ENCODE assay signal across 11 cellular contexts in the genomic region with DNA sequence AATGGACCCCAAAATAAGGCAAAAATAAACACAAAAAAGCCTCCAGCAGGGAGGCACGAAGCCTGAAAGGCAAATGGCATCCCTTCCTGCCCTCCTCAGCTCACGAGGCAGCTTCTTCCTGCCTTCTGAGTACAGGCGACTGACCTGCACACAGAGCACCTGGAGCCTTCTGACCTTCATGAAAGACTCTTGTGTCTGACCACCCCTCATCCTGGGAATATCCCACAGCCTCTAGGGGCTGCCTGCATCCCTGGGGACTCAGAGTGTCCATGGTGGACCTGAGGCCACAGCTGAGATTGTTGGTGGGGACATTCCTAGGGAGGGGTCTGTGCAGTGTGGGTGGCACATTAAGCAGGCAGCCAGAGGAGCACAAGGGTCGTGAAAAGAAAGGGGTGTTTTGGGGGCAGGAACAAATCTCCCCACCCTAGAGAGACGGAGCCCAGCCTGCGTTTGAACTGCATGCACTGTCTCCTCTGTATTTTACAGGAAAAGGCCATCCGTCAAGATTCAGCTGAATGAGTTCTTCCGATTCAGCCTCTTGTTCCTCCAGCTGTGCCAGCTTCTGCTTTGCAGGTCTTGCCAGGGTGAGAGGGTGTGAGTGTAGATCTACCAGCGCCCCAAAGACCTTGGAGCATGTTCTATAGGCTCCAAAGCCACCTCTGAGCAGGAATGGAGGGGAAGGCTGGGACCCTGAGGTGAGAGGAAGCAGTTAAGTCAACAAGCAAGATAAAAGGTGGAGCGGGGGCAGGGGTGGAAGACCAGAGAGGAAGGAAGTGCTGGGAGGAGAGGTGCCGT.
DNase-seq lines count a peak whose midpoint lies in the region; ATAC-seq, FAIRE-seq and TF ChIP-seq lines count a peak whose summit lies in the region.
"Had no signal": no experiment of that assay in that cellular context is flagged by ENCODE, and none has a peak within 500 bp of the region (broad histone marks: within the 10 kb centered on the region; RNA-seq: fewer than 3 reads in every experiment).

No MANE protein-coding gene starts in this region.

- no peak for FAIRE-seq in GM12878 (lab: Jason Lieb, UNC)

- no peak overlapping the region for H2AFZ ChIP-seq in mammary epithelial cell (ENCODE audit: low read depth, low read length)
- H2AFZ ChIP-seq in GM12878 (ENCODE audit: control insufficient read depth, low read depth, low read length): peak overlapping the region; percentile 68
- H2AFZ ChIP-seq in mesenchymal stem cell (ENCODE audit: low read depth, low read length): no peak overlapping the region

- in situ Hi-C loops in mammary epithelial cell (cut with MboI; ENCODE audit: low sequenced_read_pairs in 2 of 2): no loop called here
- in situ Hi-C loops in GM12878 (cut with MboI): no loop called here

- H2BK12ac ChIP-seq in mesenchymal stem cell (ENCODE audit: low read length in 2 of 2): peak overlapping the region in 1 of 2 experiments; percentile 86

- no peaks in the 10 kb centered on the region for H3K27me3 Mint-ChIP-seq in MCF 10A (ENCODE audit: insufficient read depth, unreplicated experiment)

- H3K9me3 ChIP-seq in mammary epithelial cell (replicated peaks; ENCODE audit: insufficient read depth, low read length) (no peaks in the 10 kb centered on the region), GM12878 (replicated peaks; ENCODE audit: control insufficient read depth, insufficient read depth, low read length) (no peaks in the 10 kb centered on the region), mesenchymal stem cell (ENCODE audit: control insufficient read depth, low read length) (no peaks in the 10 kb centered on the region)

- no peaks in the 10 kb centered on the region for H3K36me3 Mint-ChIP-seq in MCF 10A (ENCODE audit: insufficient read depth, unreplicated experiment)
- H3K36me3 Mint-ChIP-seq: immature natural killer cell had no signal

- H4K8ac ChIP-seq in mesenchymal stem cell (ENCODE audit: low read length): no peak overlapping the region

- H3K9ac ChIP-seq in mammary epithelial cell (ENCODE audit: insufficient read depth, low read length) (no peak overlapping the region), GM12878 (ENCODE audit: control insufficient read depth, insufficient read depth, low read length) (no peak overlapping the region), mesenchymal stem cell (ENCODE audit: low read length) (no peak overlapping the region)

- peak overlapping the region in 1 of 2 experiments; percentile 90 for H3K4ac ChIP-seq in mesenchymal stem cell (ENCODE audit: low read depth in 1 of 2, low read length in 2 of 2)

- H4K20me1 ChIP-seq in mammary epithelial cell (ENCODE audit: insufficient read depth, low read length) (no peaks in the 10 kb centered on the region), GM12878 (ENCODE audit: control insufficient read depth, insufficient read depth) (no peaks in the 10 kb centered on the region)

- H3K79me1 ChIP-seq in mesenchymal stem cell (replicated peaks; ENCODE audit: low read length, poor library complexity, severe bottlenecking): no peaks in the 10 kb centered on the region

- no peaks in the 10 kb centered on the region for H3K9me3 Mint-ChIP-seq in MCF 10A (ENCODE audit: unreplicated experiment)
- H3K9me3 Mint-ChIP-seq: immature natural killer cell had no signal

- dilution Hi-C loops in mammary epithelial cell (cut with HindIII; ENCODE audit: low sequenced_read_pairs): loop anchor here (5.0 kb wide), 1 partner anchor 48 kb away; no protein-coding TSS in a partner anchor

- no peak overlapping the region for H2AK5ac ChIP-seq in mesenchymal stem cell (ENCODE audit: low read length, severe bottlenecking)

- H3K27ac Mint-ChIP-seq in MCF 10A (ENCODE audit: low read depth, unreplicated experiment): peak overlapping the region; percentile 65
- H3K27ac Mint-ChIP-seq: immature natural killer cell had no signal

- no peak for DNase-seq in MCF 10A (ENCODE audit: unreplicated experiment)
- DNase-seq in mammary epithelial cell: no peak
- no peak for DNase-seq in GM12878 (ENCODE audit: low read depth, low spot score)
- no peak for DNase-seq in mesenchymal stem cell
- DNase-seq in stimulated activated CD4-positive, alpha-beta T cell treated with anti-CD3 and anti-CD28 coated beads, Interleukin-15, amount 100 ng/mL, for 24 hours: no peak
- DNase-seq: immature natural killer cell, NCI-H226 had no signal

- ATAC-seq in GM12878: no peak
- no peak for ATAC-seq in HG03457 (IDR thresholded peaks at IDR 0.05; ENCODE audit: unreplicated experiment)
- ATAC-seq in GM19455 (IDR thresholded peaks at IDR 0.05; ENCODE audit: unreplicated experiment): no peak
- no peak for ATAC-seq in GM18907 (IDR thresholded peaks at IDR 0.05; ENCODE audit: unreplicated experiment)

- no peak overlapping the region for H3K4me2 ChIP-seq in mammary epithelial cell (ENCODE audit: insufficient read depth, low read depth, low read length)
- no peak overlapping the region for H3K4me2 ChIP-seq in GM12878 (ENCODE audit: control insufficient read depth, insufficient read depth)
- H3K4me2 ChIP-seq in mesenchymal stem cell (ENCODE audit: low read length, poor library complexity, severe bottlenecking): no peak overlapping the region

- H3K23ac ChIP-seq in mesenchymal stem cell (ENCODE audit: low read length in 2 of 2): no peak overlapping the region

- H3K27me3 ChIP-seq in mammary epithelial cell (ENCODE audit: insufficient read depth, low read length): no peaks in the 10 kb centered on the region
- H3K27me3 ChIP-seq in GM12878 (replicated peaks in 1 of 2; ENCODE audit: control insufficient read depth in 2 of 2, insufficient read depth in 2 of 2, low read length in 1 of 2): no peaks in the 10 kb centered on the region
- peaks cover 0 to 4% of the 10 kb centered on the region in 2 experiments for H3K27me3 ChIP-seq in mesenchymal stem cell (ENCODE audit: control insufficient read depth in 1 of 2, insufficient read depth in 1 of 2, low read length in 2 of 2)
- H3K27me3 ChIP-seq: cardiac muscle cell had no signal

- no TSS peak for BruUV-seq in MCF 10A (replicated peaks; lab: Mats Ljungman, UMichigan)
- no TSS peak for BruUV-seq in mammary epithelial cell (replicated peaks; lab: Mats Ljungman, UMichigan)
- BruUV-seq in GM12878 (replicated peaks; lab: Mats Ljungman, UMichigan): no TSS peak

- intact Hi-C loops in MCF 10A (cut with micrococcal nuclease) (no loop called here), mammary epithelial cell (cut with micrococcal nuclease) (no loop called here), GM12878 (cut with micrococcal nuclease; ENCODE audit: unreplicated experiment) (no loop called here)

- no peak overlapping the region for H3K14ac ChIP-seq in mesenchymal stem cell (ENCODE audit: low read length in 2 of 2)

- H3K36me3 ChIP-seq in mammary epithelial cell (ENCODE audit: insufficient read depth, low read length) (no peaks in the 10 kb centered on the region), GM12878 (ENCODE audit: control insufficient read depth in 2 of 2, insufficient read depth in 2 of 2, low read length in 1 of 2) (no peaks in the 10 kb centered on the region), mesenchymal stem cell (ENCODE audit: control insufficient read depth in 1 of 2, insufficient read depth in 2 of 2, low read depth in 1 of 2, low read length in 2 of 2) (no peaks in the 10 kb centered on the region)
- H3K36me3 ChIP-seq: cardiac muscle cell had no signal

- RAD21 ChIA-PET in GM12878 (lab: Charles Lee; ENCODE audit: unreplicated experiment): interaction anchor here (1.3 kb wide), 1 partner anchor 8 kb away, joined by 4 read pairs; no protein-coding TSS in a partner anchor

- SMC1A ChIA-PET in GM12878 (lab: Charles Lee; ENCODE audit: uncharacterized antibody, unreplicated experiment): interaction anchor here (0.7 to 1.6 kb wide), 3 partner anchors 8 to 226 kb away, joined by 3 to 4 read pairs (median 3); no protein-coding TSS in a partner anchor

- H3K18ac ChIP-seq in mesenchymal stem cell (ENCODE audit: low read depth in 1 of 2, low read length in 2 of 2): peak overlapping the region in 1 of 2 experiments; percentile 90

- TF ChIP-seq EP300 in GM12878 (IDR thresholded peaks at IDR 0.05; ENCODE audit: borderline replicate concordance in 1 of 2, control insufficient read depth in 1 of 2, low read depth in 2 of 2, low read length in 2 of 2): no peak

- POLR2A ChIA-PET in MCF 10A (lab: Yijun Ruan, JAX): interaction anchor here (1.0 to 2.1 kb wide), 3 partner anchors 8 to 80 kb away, joined by 3 to 15 read pairs (median 3); no protein-coding TSS in a partner anchor
- POLR2A ChIA-PET in GM12878 (lab: Charles Lee): no interaction called here

- no peak for TF ChIP-seq POLR2A in GM12878 (IDR thresholded peaks at IDR 0.05; ENCODE audit: low read depth, low read length)

- WGBS in mammary epithelial cell (ENCODE audit: low coverage, missing lambda C conversion rate): 93% methylated on average over 8 of the region's 11 CpGs
- 40% methylated on average over 11 of the region's 11 CpGs for WGBS in GM12878 (ENCODE audit: insufficient coverage, insufficient replicate concordance, low lambda C conversion rate, missing lambda C conversion rate)
- WGBS in mesenchymal stem cell: 74% methylated on average over 11 of the region's 11 CpGs

- CTCF ChIA-PET in MCF 10A (lab: Yijun Ruan, JAX) (interaction anchor here (0.6 to 1.2 kb wide), 4 partner anchors 22 to 1042 kb away, joined by 3 to 4 read pairs (median 3); no protein-coding TSS in a partner anchor), mammary epithelial cell (lab: Charles Lee; ENCODE audit: low non-redundant PET) (no interaction called here), GM12878 (lab: Yijun Ruan, JAX) (interaction anchor here (0.7 to 1.4 kb wide), 2 partner anchors 9 to 19 kb away, joined by 3 read pairs; no protein-coding TSS in a partner anchor)

- H2BK120ac ChIP-seq in mesenchymal stem cell (ENCODE audit: low read depth, low read length): no peak overlapping the region

- H2BK15ac ChIP-seq in mesenchymal stem cell (ENCODE audit: low read depth, poor library complexity, severe bottlenecking): peak overlapping the region; percentile 12

- peaks cover 17% of the 10 kb centered on the region for H3K4me1 Mint-ChIP-seq in MCF 10A (ENCODE audit: insufficient read depth, unreplicated experiment)

- H3K79me2 ChIP-seq in mammary epithelial cell (ENCODE audit: insufficient read depth, low read length) (no peaks in the 10 kb centered on the region), GM12878 (ENCODE audit: control insufficient read depth, insufficient read depth, low read length) (no peaks in the 10 kb centered on the region)

- H3K4me3 Mint-ChIP-seq in MCF 10A (ENCODE audit: unreplicated experiment): peak overlapping the region; percentile 38

- H3K27ac ChIP-seq in mammary epithelial cell (ENCODE audit: insufficient read depth, low read depth, low read length): no peak overlapping the region
- H3K27ac ChIP-seq in GM12878 (ENCODE audit: control insufficient read depth, insufficient read depth): no peak overlapping the region
- no peak overlapping the region for H3K27ac ChIP-seq in mesenchymal stem cell (ENCODE audit: low read length, poor library complexity, severe bottlenecking)
- H3K27ac ChIP-seq: cardiac muscle cell had no signal

- H3K4me3 ChIP-seq in mammary epithelial cell (replicated peaks in 1 of 3; ENCODE audit: insufficient read depth in 1 of 3, low read depth in 2 of 3, low read length in 3 of 3): no peak overlapping the region
- H3K4me3 ChIP-seq in GM12878: no peak overlapping the region
- peak overlapping the region in 1 of 2 experiments; percentile 68 for H3K4me3 ChIP-seq in mesenchymal stem cell (ENCODE audit: insufficient read depth in 1 of 2, low read depth in 1 of 2, low read length in 2 of 2)
- H3K4me3 ChIP-seq: cardiac muscle cell had no signal

- H3K4me1 ChIP-seq in mammary epithelial cell (ENCODE audit: insufficient read depth, low read length) (peaks cover 14% of the 10 kb centered on the region), GM12878 (ENCODE audit: control insufficient read depth, insufficient read depth, low read length) (peaks cover 6% of the 10 kb centered on the region; the same call in 1 of the 2 replicates), mesenchymal stem cell (ENCODE audit: control insufficient read depth, insufficient read depth, low read depth, low read length) (peaks cover 13% of the 10 kb centered on the region)

- TF ChIP-seq CTCF in MCF 10A (IDR thresholded peaks at IDR 0.05; ENCODE audit: unreplicated experiment) (no peak), mammary epithelial cell (conservative IDR thresholded peaks at IDR 0.05 in 1 of 2, IDR thresholded peaks at IDR 0.05 in 1 of 2; ENCODE audit: extremely low read depth in 1 of 2, insufficient read depth in 1 of 2, low read depth in 1 of 2, low read length in 2 of 2) (no peak), GM12878 (IDR thresholded peaks at IDR 0.05 in 2 of 3, conservative IDR thresholded peaks at IDR 0.05 in 1 of 3; ENCODE audit: control insufficient read depth in 2 of 3, extremely low read depth in 1 of 3, insufficient read depth in 1 of 3, low read depth in 3 of 3, low read length in 3 of 3) (no peak)

- H2BK5ac ChIP-seq in mesenchymal stem cell (ENCODE audit: low read depth, low read length, poor library complexity, severe bottlenecking): no peak overlapping the region

- TF ChIP-seq RAD21 in GM12878 (IDR thresholded peaks at IDR 0.05; ENCODE audit: insufficient read depth, low read depth, low read length): no peak

- H4K91ac ChIP-seq in mesenchymal stem cell (ENCODE audit: low read length): peak overlapping the region; percentile 69
